ENCODE assay signal across 8 cellular contexts in genomic region chr22:42837556-42837955, GRCh38.
"Had no signal": no experiment of that assay in that cellular context is flagged by ENCODE, and none has a peak within 500 bp of the region (broad histone marks: within the 10 kb centered on the region; RNA-seq: fewer than 3 reads in every experiment).

No MANE protein-coding gene starts in this region.

- H3K4me3 ChIP-seq: GM23248, HAP-1 had no signal

- FAIRE-seq: HepG2 had no signal

- H3K27ac ChIP-seq: GM23248, HL-60 had no signal

- DNase-seq: GM23248, GOT3, H7, HFFc6 had no signal

- H3K9me3 ChIP-seq: HAP-1 had no signal

- H3K4me1 ChIP-seq: HAP-1 had no signal

- H3K36me3 ChIP-seq: HAP-1 had no signal

- ATAC-seq: HCT116, HepG2 had no signal
